In the genomic region with DNA sequence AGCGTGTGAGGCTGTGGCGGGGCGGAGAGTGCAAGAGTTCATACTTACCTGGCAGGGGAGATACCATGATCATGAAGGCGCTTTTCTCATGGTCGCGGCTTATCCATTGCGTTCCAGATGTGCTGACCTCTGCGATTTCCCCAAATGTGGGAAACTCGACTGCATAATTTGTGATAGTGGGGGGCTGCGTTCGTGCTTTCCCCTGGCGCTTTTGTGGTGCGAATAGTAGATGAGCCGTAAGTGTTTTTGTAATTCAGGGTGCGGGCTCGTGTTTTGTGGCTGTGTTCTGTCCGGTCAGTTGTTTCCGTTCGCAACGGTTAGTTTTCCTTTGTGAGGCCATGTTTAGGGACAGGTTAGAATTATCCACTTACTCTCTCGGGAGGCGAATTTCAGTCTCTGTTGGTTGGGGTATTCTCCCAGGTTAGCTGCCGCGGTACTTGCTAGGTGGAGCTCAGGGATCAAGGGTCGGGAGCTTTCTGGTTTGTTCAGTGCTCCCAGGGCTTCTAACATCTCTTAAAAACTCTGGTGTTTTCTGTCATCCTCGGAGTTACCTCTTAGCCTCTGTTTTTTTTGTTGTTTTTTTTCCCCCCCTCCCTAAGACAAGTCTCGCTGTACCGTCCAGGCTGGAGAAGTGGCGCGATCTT, we compare ENCODE assay signal across 1 cellular context.
A peak's percentile ranks its signal among the peaks of the same experiment; 100 is the strongest.
TF ChIP-seq lines count a peak whose summit lies in the region.

No MANE protein-coding gene starts in this region.

TF ChIP-seq in GM12878, 131 proteins besides CTCF, POLR2A, EP300 and RAD21 (continued from another document and continues in another):
- TF ChIP-seq POLR2AphosphoS2 (IDR thresholded peaks at IDR 0.05; ENCODE audit: low read depth, low read length), result peak; percentile 98
- TF ChIP-seq ATF7 (IDR thresholded peaks at IDR 0.05; ENCODE audit: low read depth), result 0 out of 2 replicates have a peak, but pooled peaks have one; percentile 25
- peak; percentile 78 for TF ChIP-seq IKZF1 (conservative IDR thresholded peaks at IDR 0.05)
- TF ChIP-seq MTA3 (IDR thresholded peaks at IDR 0.05; ENCODE audit: borderline replicate concordance, low read length), result peak; percentile 100
- peak; percentile 96 for TF ChIP-seq POLR2AphosphoS5 (IDR thresholded peaks at IDR 0.05; ENCODE audit: low read length)
- peak; percentile 100 for TF ChIP-seq PML (IDR thresholded peaks at IDR 0.05; ENCODE audit: low read length)
- TF ChIP-seq CREB1 (IDR thresholded peaks at IDR 0.05; ENCODE audit: low read depth), result peak; percentile 86
- peak; percentile 25 to 90 for TF ChIP-seq EGR1 (IDR thresholded peaks at IDR 0.05; ENCODE audit: borderline replicate concordance in 1 of 2, low read depth in 2 of 2, low read length in 2 of 2)
- peak; percentile 73 for TF ChIP-seq JUNB (IDR thresholded peaks at IDR 0.05)
- peak in 1 of 2 experiments; percentile 43; a peak in 1 of 4 replicates for TF ChIP-seq BHLHE40 (IDR thresholded peaks at IDR 0.05; ENCODE audit: borderline replicate concordance in 1 of 2, low read depth in 2 of 2, low read length in 1 of 2)
- TF ChIP-seq ESRRA (IDR thresholded peaks at IDR 0.05; ENCODE audit: low read length), result peak; percentile 37; the same call in 1 of the 2 replicates
- TF ChIP-seq, protein P1, sequence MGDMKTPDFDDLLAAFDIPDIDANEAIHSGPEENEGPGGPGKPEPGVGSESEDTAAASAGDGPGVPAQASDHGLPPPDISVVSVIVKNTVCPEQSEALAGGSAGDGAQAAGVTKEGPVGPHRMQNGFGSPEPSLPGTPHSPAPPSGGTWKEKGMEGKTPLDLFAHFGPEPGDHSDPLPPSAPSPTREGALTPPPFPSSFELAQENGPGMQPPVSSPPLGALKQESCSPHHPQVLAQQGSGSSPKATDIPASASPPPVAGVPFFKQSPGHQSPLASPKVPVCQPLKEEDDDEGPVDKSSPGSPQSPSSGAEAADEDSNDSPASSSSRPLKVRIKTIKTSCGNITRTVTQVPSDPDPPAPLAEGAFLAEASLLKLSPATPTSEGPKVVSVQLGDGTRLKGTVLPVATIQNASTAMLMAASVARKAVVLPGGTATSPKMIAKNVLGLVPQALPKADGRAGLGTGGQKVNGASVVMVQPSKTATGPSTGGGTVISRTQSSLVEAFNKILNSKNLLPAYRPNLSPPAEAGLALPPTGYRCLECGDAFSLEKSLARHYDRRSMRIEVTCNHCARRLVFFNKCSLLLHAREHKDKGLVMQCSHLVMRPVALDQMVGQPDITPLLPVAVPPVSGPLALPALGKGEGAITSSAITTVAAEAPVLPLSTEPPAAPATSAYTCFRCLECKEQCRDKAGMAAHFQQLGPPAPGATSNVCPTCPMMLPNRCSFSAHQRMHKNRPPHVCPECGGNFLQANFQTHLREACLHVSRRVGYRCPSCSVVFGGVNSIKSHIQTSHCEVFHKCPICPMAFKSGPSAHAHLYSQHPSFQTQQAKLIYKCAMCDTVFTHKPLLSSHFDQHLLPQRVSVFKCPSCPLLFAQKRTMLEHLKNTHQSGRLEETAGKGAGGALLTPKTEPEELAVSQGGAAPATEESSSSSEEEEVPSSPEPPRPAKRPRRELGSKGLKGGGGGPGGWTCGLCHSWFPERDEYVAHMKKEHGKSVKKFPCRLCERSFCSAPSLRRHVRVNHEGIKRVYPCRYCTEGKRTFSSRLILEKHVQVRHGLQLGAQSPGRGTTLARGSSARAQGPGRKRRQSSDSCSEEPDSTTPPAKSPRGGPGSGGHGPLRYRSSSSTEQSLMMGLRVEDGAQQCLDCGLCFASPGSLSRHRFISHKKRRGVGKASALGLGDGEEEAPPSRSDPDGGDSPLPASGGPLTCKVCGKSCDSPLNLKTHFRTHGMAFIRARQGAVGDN (IDR thresholded peaks at IDR 0.05), result peak; percentile 99
- TF ChIP-seq, protein P2, sequence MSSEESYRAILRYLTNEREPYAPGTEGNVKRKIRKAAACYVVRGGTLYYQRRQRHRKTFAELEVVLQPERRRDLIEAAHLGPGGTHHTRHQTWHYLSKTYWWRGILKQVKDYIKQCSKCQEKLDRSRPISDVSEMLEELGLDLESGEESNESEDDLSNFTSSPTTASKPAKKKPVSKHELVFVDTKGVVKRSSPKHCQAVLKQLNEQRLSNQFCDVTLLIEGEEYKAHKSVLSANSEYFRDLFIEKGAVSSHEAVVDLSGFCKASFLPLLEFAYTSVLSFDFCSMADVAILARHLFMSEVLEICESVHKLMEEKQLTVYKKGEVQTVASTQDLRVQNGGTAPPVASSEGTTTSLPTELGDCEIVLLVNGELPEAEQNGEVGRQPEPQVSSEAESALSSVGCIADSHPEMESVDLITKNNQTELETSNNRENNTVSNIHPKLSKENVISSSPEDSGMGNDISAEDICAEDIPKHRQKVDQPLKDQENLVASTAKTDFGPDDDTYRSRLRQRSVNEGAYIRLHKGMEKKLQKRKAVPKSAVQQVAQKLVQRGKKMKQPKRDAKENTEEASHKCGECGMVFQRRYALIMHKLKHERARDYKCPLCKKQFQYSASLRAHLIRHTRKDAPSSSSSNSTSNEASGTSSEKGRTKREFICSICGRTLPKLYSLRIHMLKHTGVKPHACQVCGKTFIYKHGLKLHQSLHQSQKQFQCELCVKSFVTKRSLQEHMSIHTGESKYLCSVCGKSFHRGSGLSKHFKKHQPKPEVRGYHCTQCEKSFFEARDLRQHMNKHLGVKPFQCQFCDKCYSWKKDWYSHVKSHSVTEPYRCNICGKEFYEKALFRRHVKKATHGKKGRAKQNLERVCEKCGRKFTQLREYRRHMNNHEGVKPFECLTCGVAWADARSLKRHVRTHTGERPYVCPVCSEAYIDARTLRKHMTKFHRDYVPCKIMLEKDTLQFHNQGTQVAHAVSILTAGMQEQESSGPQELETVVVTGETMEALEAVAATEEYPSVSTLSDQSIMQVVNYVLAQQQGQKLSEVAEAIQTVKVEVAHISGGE (CRISPR knock-in tag; IDR thresholded peaks at IDR 0.05), result peak; percentile 84
- peak; percentile 94 for TF ChIP-seq TCF12 (IDR thresholded peaks at IDR 0.05; ENCODE audit: low read depth, low read length)
- TF ChIP-seq NFIC (IDR thresholded peaks at IDR 0.05; ENCODE audit: low read depth, low read length), result peak; percentile 85
- TF ChIP-seq, protein P3, sequence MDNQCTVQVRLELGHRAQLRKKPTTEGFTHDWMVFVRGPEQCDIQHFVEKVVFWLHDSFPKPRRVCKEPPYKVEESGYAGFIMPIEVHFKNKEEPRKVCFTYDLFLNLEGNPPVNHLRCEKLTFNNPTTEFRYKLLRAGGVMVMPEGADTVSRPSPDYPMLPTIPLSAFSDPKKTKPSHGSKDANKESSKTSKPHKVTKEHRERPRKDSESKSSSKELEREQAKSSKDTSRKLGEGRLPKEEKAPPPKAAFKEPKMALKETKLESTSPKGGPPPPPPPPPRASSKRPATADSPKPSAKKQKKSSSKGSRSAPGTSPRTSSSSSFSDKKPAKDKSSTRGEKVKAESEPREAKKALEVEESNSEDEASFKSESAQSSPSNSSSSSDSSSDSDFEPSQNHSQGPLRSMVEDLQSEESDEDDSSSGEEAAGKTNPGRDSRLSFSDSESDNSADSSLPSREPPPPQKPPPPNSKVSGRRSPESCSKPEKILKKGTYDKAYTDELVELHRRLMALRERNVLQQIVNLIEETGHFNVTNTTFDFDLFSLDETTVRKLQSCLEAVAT (IDR thresholded peaks at IDR 0.05), result peak; percentile 90
- TF ChIP-seq RAD51 (IDR thresholded peaks at IDR 0.05), result 0 out of 2 replicates have a peak, but pooled peaks have one; percentile 22
- peak; percentile 90 for TF ChIP-seq MEF2A (IDR thresholded peaks at IDR 0.05; ENCODE audit: insufficient read depth, low read depth, low read length)
- TF ChIP-seq, protein P4, sequence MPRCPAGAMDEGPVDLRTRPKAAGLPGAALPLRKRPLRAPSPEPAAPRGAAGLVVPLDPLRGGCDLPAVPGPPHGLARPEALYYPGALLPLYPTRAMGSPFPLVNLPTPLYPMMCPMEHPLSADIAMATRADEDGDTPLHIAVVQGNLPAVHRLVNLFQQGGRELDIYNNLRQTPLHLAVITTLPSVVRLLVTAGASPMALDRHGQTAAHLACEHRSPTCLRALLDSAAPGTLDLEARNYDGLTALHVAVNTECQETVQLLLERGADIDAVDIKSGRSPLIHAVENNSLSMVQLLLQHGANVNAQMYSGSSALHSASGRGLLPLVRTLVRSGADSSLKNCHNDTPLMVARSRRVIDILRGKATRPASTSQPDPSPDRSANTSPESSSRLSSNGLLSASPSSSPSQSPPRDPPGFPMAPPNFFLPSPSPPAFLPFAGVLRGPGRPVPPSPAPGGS (IDR thresholded peaks at IDR 0.05; ENCODE audit: borderline replicate concordance, insufficient read depth, low read depth, low read length, poor library complexity, severe bottlenecking), result peak; percentile 97
- TF ChIP-seq SP1 (IDR thresholded peaks at IDR 0.05; ENCODE audit: low read depth, low read length), result peak; percentile 49
- TF ChIP-seq ZBED1 (IDR thresholded peaks at IDR 0.05; ENCODE audit: borderline replicate concordance), result peak; percentile 100
- peak; percentile 99 for TF ChIP-seq BACH1 (IDR thresholded peaks at IDR 0.05; ENCODE audit: borderline replicate concordance)
- TF ChIP-seq CBFB (IDR thresholded peaks at IDR 0.05; ENCODE audit: low read depth), result peak; percentile 100
- TF ChIP-seq SRF (IDR thresholded peaks at IDR 0.05; ENCODE audit: low read depth in 2 of 2, low read length in 2 of 2), result peak in 1 of 2 experiments; percentile 73; a peak in 2 of 4 replicates
- TF ChIP-seq STAT1 (conservative IDR thresholded peaks at IDR 0.05), result 0 out of 2 replicates have a peak, but pooled peaks have one; percentile 24
- peak; percentile 59 for TF ChIP-seq MTA2 (IDR thresholded peaks at IDR 0.05; ENCODE audit: low read depth)
- peak; percentile 70 for TF ChIP-seq ZSCAN29 (IDR thresholded peaks at IDR 0.05)
- TF ChIP-seq FOXM1 (IDR thresholded peaks at IDR 0.05; ENCODE audit: low read depth, low read length), result peak; percentile 90
- peak; percentile 94 for TF ChIP-seq HDAC6 (IDR thresholded peaks at IDR 0.05; ENCODE audit: unreplicated experiment)
- TF ChIP-seq, protein P5, sequence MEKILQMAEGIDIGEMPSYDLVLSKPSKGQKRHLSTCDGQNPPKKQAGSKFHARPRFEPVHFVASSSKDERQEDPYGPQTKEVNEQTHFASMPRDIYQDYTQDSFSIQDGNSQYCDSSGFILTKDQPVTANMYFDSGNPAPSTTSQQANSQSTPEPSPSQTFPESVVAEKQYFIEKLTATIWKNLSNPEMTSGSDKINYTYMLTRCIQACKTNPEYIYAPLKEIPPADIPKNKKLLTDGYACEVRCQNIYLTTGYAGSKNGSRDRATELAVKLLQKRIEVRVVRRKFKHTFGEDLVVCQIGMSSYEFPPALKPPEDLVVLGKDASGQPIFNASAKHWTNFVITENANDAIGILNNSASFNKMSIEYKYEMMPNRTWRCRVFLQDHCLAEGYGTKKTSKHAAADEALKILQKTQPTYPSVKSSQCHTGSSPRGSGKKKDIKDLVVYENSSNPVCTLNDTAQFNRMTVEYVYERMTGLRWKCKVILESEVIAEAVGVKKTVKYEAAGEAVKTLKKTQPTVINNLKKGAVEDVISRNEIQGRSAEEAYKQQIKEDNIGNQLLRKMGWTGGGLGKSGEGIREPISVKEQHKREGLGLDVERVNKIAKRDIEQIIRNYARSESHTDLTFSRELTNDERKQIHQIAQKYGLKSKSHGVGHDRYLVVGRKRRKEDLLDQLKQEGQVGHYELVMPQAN (conservative IDR thresholded peaks at IDR 0.05), result peak; percentile 70
- peak; percentile 57; the same call in 1 of the 2 replicates for TF ChIP-seq SMARCA5 (IDR thresholded peaks at IDR 0.05)
- peak; percentile 57 for TF ChIP-seq MEF2B (IDR thresholded peaks at IDR 0.05; ENCODE audit: partially characterized antibody, poor library complexity, severe bottlenecking)
- 0 out of 2 replicates have a peak, but pooled peaks have one; percentile 44 for TF ChIP-seq EZH2 (IDR thresholded peaks at IDR 0.05; ENCODE audit: borderline replicate concordance, control insufficient read depth, low read depth, low read length)
- TF ChIP-seq SMAD5 (IDR thresholded peaks at IDR 0.05; ENCODE audit: low read depth), result peak; percentile 100
- peak; percentile 69; the same call in 1 of the 2 replicates for TF ChIP-seq GABPA (IDR thresholded peaks at IDR 0.05; ENCODE audit: low read depth)
- TF ChIP-seq ETV6 (conservative IDR thresholded peaks at IDR 0.05 in 1 of 2, IDR thresholded peaks at IDR 0.05 in 1 of 2; ENCODE audit: borderline replicate concordance in 1 of 2, low read depth in 1 of 2), result peak in 1 of 2 experiments; percentile 85; a peak in 2 of 4 replicates
- TF ChIP-seq FOXK2 (IDR thresholded peaks at IDR 0.05), result peak; percentile 16; the same call in 1 of the 2 replicates
- TF ChIP-seq NR2F1 (conservative IDR thresholded peaks at IDR 0.05), result peak; percentile 73
- TF ChIP-seq MYB (IDR thresholded peaks at IDR 0.05; ENCODE audit: borderline replicate concordance, low read depth, low read length), result 0 out of 2 replicates have a peak, but pooled peaks have one; percentile 59
- TF ChIP-seq, protein P6, sequence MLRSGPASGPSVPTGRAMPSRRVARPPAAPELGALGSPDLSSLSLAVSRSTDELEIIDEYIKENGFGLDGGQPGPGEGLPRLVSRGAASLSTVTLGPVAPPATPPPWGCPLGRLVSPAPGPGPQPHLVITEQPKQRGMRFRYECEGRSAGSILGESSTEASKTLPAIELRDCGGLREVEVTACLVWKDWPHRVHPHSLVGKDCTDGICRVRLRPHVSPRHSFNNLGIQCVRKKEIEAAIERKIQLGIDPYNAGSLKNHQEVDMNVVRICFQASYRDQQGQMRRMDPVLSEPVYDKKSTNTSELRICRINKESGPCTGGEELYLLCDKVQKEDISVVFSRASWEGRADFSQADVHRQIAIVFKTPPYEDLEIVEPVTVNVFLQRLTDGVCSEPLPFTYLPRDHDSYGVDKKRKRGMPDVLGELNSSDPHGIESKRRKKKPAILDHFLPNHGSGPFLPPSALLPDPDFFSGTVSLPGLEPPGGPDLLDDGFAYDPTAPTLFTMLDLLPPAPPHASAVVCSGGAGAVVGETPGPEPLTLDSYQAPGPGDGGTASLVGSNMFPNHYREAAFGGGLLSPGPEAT (IDR thresholded peaks at IDR 0.05; ENCODE audit: low read depth), result peak; percentile 39; the same call in 1 of the 2 replicates
- TF ChIP-seq BCL11A (IDR thresholded peaks at IDR 0.05; ENCODE audit: low read depth, low read length), result peak; percentile 97
- peak; percentile 64 for TF ChIP-seq CHD2 (IDR thresholded peaks at IDR 0.05; ENCODE audit: borderline replicate concordance, low read depth, low read length)
- TF ChIP-seq, protein P7, sequence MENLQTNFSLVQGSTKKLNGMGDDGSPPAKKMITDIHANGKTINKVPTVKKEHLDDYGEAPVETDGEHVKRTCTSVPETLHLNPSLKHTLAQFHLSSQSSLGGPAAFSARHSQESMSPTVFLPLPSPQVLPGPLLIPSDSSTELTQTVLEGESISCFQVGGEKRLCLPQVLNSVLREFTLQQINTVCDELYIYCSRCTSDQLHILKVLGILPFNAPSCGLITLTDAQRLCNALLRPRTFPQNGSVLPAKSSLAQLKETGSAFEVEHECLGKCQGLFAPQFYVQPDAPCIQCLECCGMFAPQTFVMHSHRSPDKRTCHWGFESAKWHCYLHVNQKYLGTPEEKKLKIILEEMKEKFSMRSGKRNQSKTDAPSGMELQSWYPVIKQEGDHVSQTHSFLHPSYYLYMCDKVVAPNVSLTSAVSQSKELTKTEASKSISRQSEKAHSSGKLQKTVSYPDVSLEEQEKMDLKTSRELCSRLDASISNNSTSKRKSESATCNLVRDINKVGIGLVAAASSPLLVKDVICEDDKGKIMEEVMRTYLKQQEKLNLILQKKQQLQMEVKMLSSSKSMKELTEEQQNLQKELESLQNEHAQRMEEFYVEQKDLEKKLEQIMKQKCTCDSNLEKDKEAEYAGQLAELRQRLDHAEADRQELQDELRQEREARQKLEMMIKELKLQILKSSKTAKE (IDR thresholded peaks at IDR 0.05; ENCODE audit: low read depth, poor library complexity, severe bottlenecking), result peak; percentile 59
